29 cellular contexts compared by ENCODE assay signal in genomic region chr15:95538693-95539092, GRCh38.
"Had no signal": no experiment of that assay in that cellular context is flagged by ENCODE, and none has a peak within 500 bp of the region (broad histone marks: within the 10 kb centered on the region; RNA-seq: fewer than 3 reads in every experiment).

No MANE protein-coding gene starts in this region.

- H3K79me2 ChIP-seq: parathyroid adenoma had no signal

- H3K9ac ChIP-seq: neural progenitor cell, parathyroid adenoma had no signal

- H3K36me3 Mint-ChIP-seq: naive thymus-derived CD4-positive, alpha-beta T cell; natural killer cell; neural progenitor cell; stimulated activated effector memory CD8-positive, alpha-beta T cell treated with anti-CD3 and anti-CD28 coated beads, Interleukin-12 subunit alpha, Interleukin-12 subunit beta, amount 100 ng/mL, for 72 hours; stimulated activated naive B cell treated with anti-CD40 and anti-IgM and Interleukin-4, amounts not matched to agents 10 μg/mL and 1 μg/mL and 100 μg/mL, for 72 hours had no signal

- H3K9me3 Mint-ChIP-seq: naive thymus-derived CD4-positive, alpha-beta T cell; natural killer cell; neural progenitor cell; stimulated activated effector memory CD8-positive, alpha-beta T cell treated with anti-CD3 and anti-CD28 coated beads, Interleukin-12 subunit alpha, Interleukin-12 subunit beta, amount 100 ng/mL, for 72 hours; stimulated activated naive CD8-positive, alpha-beta T cell treated with anti-CD3 and anti-CD28 coated beads, Interleukin-15, Interleukin-2, amounts not matched to agents 100 ng/mL and 50 ng/mL, for 24 hours had no signal

- H3K27ac ChIP-seq: neural progenitor cell, ovary, parathyroid adenoma, psoas muscle, right lobe of liver, sigmoid colon, stomach, thoracic aorta, thyroid gland, tibial nerve, upper lobe of left lung, vagina had no signal

- ATAC-seq: naive thymus-derived CD4-positive, alpha-beta T cell; natural killer cell; psoas muscle; right cardiac atrium; right lobe of liver; stimulated activated effector memory CD8-positive, alpha-beta T cell treated with anti-CD3 and anti-CD28 coated beads, Interleukin-12 subunit alpha, Interleukin-12 subunit beta, amount 100 ng/mL, for 72 hours; stimulated activated naive B cell treated with anti-CD40 and anti-IgM and Interleukin-4, amounts not matched to agents 10 μg/mL and 1 μg/mL and 100 μg/mL, for 72 hours had no signal

- H3K4me1 Mint-ChIP-seq: naive thymus-derived CD4-positive, alpha-beta T cell; natural killer cell; stimulated activated effector memory CD8-positive, alpha-beta T cell treated with anti-CD3 and anti-CD28 coated beads, Interleukin-12 subunit alpha, Interleukin-12 subunit beta, amount 100 ng/mL, for 72 hours; stimulated activated naive B cell treated with anti-CD40 and anti-IgM and Interleukin-4, amounts not matched to agents 10 μg/mL and 1 μg/mL and 100 μg/mL, for 72 hours had no signal

- H3K4me1 ChIP-seq: neural progenitor cell, parathyroid adenoma, psoas muscle, right lobe of liver, sigmoid colon, stomach, thyroid gland, upper lobe of left lung, vagina had no signal

- DNase-seq: naive thymus-derived CD4-positive, alpha-beta T cell; natural killer cell; occipital lobe; ovary; posterior cingulate gyrus; psoas muscle; right cardiac atrium; right lobe of liver; sigmoid colon; small intestine; stimulated activated CD4-positive, alpha-beta T cell treated with anti-CD3 and anti-CD28 coated beads, Interleukin-15, amount 100 ng/mL, for 24 hours; stimulated activated CD4-positive, alpha-beta T cell treated with anti-CD3 and anti-CD28 coated beads, Interleukin-2, amount 100 ng/mL, for 24 hours; stimulated activated CD4-positive, alpha-beta T cell treated with anti-CD3 and anti-CD28 coated beads, Interleukin-2, amount 100 ng/mL, for 48 hours; stimulated activated CD4-positive, alpha-beta T cell treated with anti-CD3 and anti-CD28 coated beads, Interleukin-4, amount 100 ng/mL, for 24 hours; stimulated activated naive B cell treated with anti-CD40 and anti-IgM and Interleukin-4, amounts not matched to agents 10 μg/mL and 1 μg/mL and 100 μg/mL, for 72 hours; stimulated activated naive CD4-positive, alpha-beta T cell treated with Interleukin-2 at 50 U/mL for 16 hours; stomach; thyroid gland; trophoblast cell; upper lobe of left lung had no signal

- H3K27ac Mint-ChIP-seq: naive thymus-derived CD4-positive, alpha-beta T cell; natural killer cell; neural progenitor cell; progenitor cell of endocrine pancreas; stimulated activated effector memory CD8-positive, alpha-beta T cell treated with anti-CD3 and anti-CD28 coated beads, Interleukin-12 subunit alpha, Interleukin-12 subunit beta, amount 100 ng/mL, for 72 hours; stimulated activated naive B cell treated with anti-CD40 and anti-IgM and Interleukin-4, amounts not matched to agents 10 μg/mL and 1 μg/mL and 100 μg/mL, for 72 hours; stimulated activated naive CD8-positive, alpha-beta T cell treated with anti-CD3 and anti-CD28 coated beads, Interleukin-15, Interleukin-2, amounts not matched to agents 100 ng/mL and 50 ng/mL, for 24 hours had no signal

- FAIRE-seq: small intestine, urothelium cell line had no signal

- H3K4me2 ChIP-seq: neural progenitor cell had no signal

- H3K4me3 ChIP-seq: neural progenitor cell, ovary, psoas muscle, right lobe of liver, sigmoid colon, stomach, thoracic aorta, thyroid gland, tibial nerve, upper lobe of left lung, vagina had no signal

- H2AFZ ChIP-seq: parathyroid adenoma had no signal

- H3K27me3 ChIP-seq: neural progenitor cell, ovary, right lobe of liver, sigmoid colon, stomach, thyroid gland, tibial nerve, upper lobe of left lung, vagina had no signal

- H3K27me3 Mint-ChIP-seq: progenitor cell of endocrine pancreas; stimulated activated naive B cell treated with anti-CD40 and anti-IgM and Interleukin-4, amounts not matched to agents 10 μg/mL and 1 μg/mL and 100 μg/mL, for 72 hours had no signal

- H3K36me3 ChIP-seq: neural progenitor cell, ovary, right lobe of liver, sigmoid colon, stomach, thoracic aorta, thyroid gland, tibial nerve, upper lobe of left lung, vagina had no signal

- H3K4me3 Mint-ChIP-seq: naive thymus-derived CD4-positive, alpha-beta T cell; natural killer cell; neural progenitor cell; stimulated activated effector memory CD8-positive, alpha-beta T cell treated with anti-CD3 and anti-CD28 coated beads, Interleukin-12 subunit alpha, Interleukin-12 subunit beta, amount 100 ng/mL, for 72 hours; stimulated activated naive B cell treated with anti-CD40 and anti-IgM and Interleukin-4, amounts not matched to agents 10 μg/mL and 1 μg/mL and 100 μg/mL, for 72 hours; stimulated activated naive CD8-positive, alpha-beta T cell treated with anti-CD3 and anti-CD28 coated beads, Interleukin-15, Interleukin-2, amounts not matched to agents 100 ng/mL and 50 ng/mL, for 24 hours had no signal

- H3K9me3 ChIP-seq: ovary, psoas muscle, right lobe of liver, sigmoid colon, stomach, thoracic aorta, thyroid gland, tibial nerve, upper lobe of left lung, vagina had no signal
